8 cellular contexts compared by ENCODE assay signal in the genomic region with DNA sequence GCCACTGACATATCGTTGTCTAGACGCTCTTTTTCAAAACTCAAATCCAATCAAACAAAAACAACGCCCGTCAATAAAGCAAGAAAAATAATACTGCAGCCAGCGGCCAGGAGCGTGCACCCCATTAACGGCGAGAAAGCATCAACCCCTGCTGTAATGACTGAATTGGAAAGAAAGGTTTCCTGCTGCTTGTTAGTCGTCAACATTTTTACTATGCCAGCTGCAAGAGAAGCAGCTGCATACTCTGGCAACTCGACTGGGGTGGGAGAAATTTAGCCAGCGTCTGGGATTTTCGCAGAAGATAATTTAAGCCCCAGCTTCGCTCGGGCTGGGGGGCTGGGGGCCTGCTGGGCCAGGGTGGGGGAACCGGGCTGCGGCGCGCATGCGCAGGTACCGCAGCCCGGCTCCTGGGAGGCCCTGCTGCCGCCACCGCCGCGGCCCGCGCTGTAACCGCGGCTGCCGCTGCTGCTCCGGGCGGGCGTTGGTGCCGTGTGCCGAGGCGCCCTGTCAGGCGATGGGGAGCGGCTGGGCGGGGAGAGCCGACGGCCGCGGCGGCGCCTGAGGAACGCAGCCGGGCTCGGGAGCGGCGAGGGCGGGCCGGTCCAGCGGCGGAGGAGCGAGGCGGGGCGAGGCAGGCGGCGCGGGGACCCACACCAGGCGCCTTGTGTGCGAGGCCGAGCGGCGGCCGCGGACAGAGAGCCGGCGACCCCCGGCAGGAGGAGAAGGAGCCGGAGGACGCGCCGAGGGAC.
DNase-seq lines count a peak whose midpoint lies in the region; ATAC-seq and TF ChIP-seq lines count a peak whose summit lies in the region.

No MANE protein-coding gene starts in this region.

- H3K4me3 ChIP-seq in choroid plexus epithelial cell (ENCODE audit: low read depth, low read length) = peak overlapping the region; percentile 84

- ATAC-seq in GM18909 (IDR thresholded peaks at IDR 0.05; ENCODE audit: poor library complexity, unreplicated experiment) = peak; percentile 58
- ATAC-seq in HG03139 (IDR thresholded peaks at IDR 0.05; ENCODE audit: unreplicated experiment) = peak; percentile 49

- DNase-seq in AG08396 (ENCODE audit: low spot score) = peak; percentile 95
- DNase-seq in NCI-H345 treated with DMSO at 0.1 percent for 48 hours (lab: John Stamatoyannopoulos, UW; ENCODE audit: unreplicated experiment) = peak; percentile 70
- DNase-seq in activated CD4-positive, alpha-beta T cell treated with anti-CD3 and anti-CD28 coated beads for 24 hours (ENCODE audit: low read depth in 2 of 2) = peak; percentile 43 to 52
- DNase-seq in choroid plexus epithelial cell (ENCODE audit: low read depth) = peak; percentile 83
- peak; percentile 90 for DNase-seq in left kidney (ENCODE audit: low read depth, low spot score)
- peak; percentile 52 to 62 for DNase-seq in stimulated activated CD4-positive, alpha-beta T cell treated with anti-CD3 and anti-CD28 coated beads, Interleukin-1b, Interleukin-23, amount 100 ng/mL, for 4 hours (ENCODE audit: low read depth in 2 of 2)

- no peak for TF ChIP-seq CTCF in choroid plexus epithelial cell (conservative IDR thresholded peaks at IDR 0.05; ENCODE audit: low read depth, low read length)

Comparison
In these comparisons a context has a peak if more than half of its experiments do, and no peak if none do; other contexts are left out.
1. Peak in every context shown above with its lines: DNase-seq, ATAC-seq and H3K4me3 ChIP-seq.